Comparison of ENCODE assay signal across 12 cellular contexts in genomic region chr9:111909444-111909843, GRCh38. TPM values are rescaled to one million over a fixed set of nuclear protein-coding genes. Genes with fewer than 3 reads are reported as not detected.
DNase-seq lines count a peak whose midpoint lies in the region; ATAC-seq and TF ChIP-seq lines count a peak whose summit lies in the region.
"Had no signal": no experiment of that assay in that cellular context is flagged by ENCODE, and none has a peak within 500 bp of the region (broad histone marks: within the 10 kb centered on the region; RNA-seq: fewer than 3 reads in every experiment).

No MANE protein-coding gene starts in this region.

- H3K36me3 Mint-ChIP-seq in CD8-positive, alpha-beta memory T cell: peaks cover 0 to 7% (median 6%) of the 10 kb centered on the region in 3 donors
- peaks cover 4% of the 10 kb centered on the region for H3K36me3 Mint-ChIP-seq in mesothelial cell of epicardium

- DNase-seq in CD8-positive, alpha-beta memory T cell: no peak
- DNase-seq in LHCN-M2 (ENCODE audit: low read depth): peak; percentile 30
- no peak for DNase-seq in mesothelial cell of epicardium (ENCODE audit: low spot score in 2 of 2, unreplicated experiment in 2 of 2)
- DNase-seq in germinal center (ENCODE audit: low spot score): no peak
- DNase-seq in ureter (ENCODE audit: low spot score): no peak
- no peak for DNase-seq in UCSD-AML1 (lab: John Stamatoyannopoulos, UW; ENCODE audit: unreplicated experiment)
- DNase-seq: head of caudate nucleus; NCI-H2029; stimulated activated CD4-positive, alpha-beta T cell treated with anti-CD3 and anti-CD28 coated beads, Interleukin-2, amount 100 ng/mL, for 24 hours had no signal

- no peaks in the 10 kb centered on the region for H3K9me3 ChIP-seq in CD8-positive, alpha-beta memory T cell (ENCODE audit: low read length)
- H3K9me3 ChIP-seq: thoracic aorta had no signal

- H3K4me1 ChIP-seq in CD8-positive, alpha-beta memory T cell (ENCODE audit: insufficient read depth, low read length): peaks cover 74% of the 10 kb centered on the region

- H3K4me3 ChIP-seq in CD8-positive, alpha-beta memory T cell (ENCODE audit: low read length): no peak overlapping the region
- H3K4me3 ChIP-seq: thoracic aorta had no signal

- POLR2A ChIA-PET in CD8-positive, alpha-beta memory T cell (lab: Charles Lee): interaction anchor here (0.6 kb wide), 2 partner anchors 15 to 139 kb away, joined by 3 to 4 read pairs; no protein-coding TSS in a partner anchor

- peaks cover 6% of the 10 kb centered on the region for H3K36me3 ChIP-seq in CD8-positive, alpha-beta memory T cell (ENCODE audit: insufficient read depth, low read length)
- H3K36me3 ChIP-seq: thoracic aorta had no signal

- H3K4me1 Mint-ChIP-seq in CD8-positive, alpha-beta memory T cell: peaks cover 81 to 99% (median 98%) of the 10 kb centered on the region in 3 donors
- peaks cover 19% of the 10 kb centered on the region for H3K4me1 Mint-ChIP-seq in mesothelial cell of epicardium

- no peaks in the 10 kb centered on the region for H3K9me3 Mint-ChIP-seq in CD8-positive, alpha-beta memory T cell
- H3K9me3 Mint-ChIP-seq in mesothelial cell of epicardium: no peaks in the 10 kb centered on the region

- CTCF ChIA-PET in CD8-positive, alpha-beta memory T cell (lab: Charles Lee): interaction anchor here (1.0 to 1.4 kb wide), 2 partner anchors 14 to 166 kb away, joined by 3 read pairs; no protein-coding TSS in a partner anchor

- H3K27me3 ChIP-seq in CD8-positive, alpha-beta memory T cell (ENCODE audit: insufficient read depth, low read length, poor library complexity, severe bottlenecking): no peaks in the 10 kb centered on the region

- ATAC-seq in GM21717 (IDR thresholded peaks at IDR 0.05; ENCODE audit: unreplicated experiment): peak; percentile 42
- ATAC-seq in GM18520 (IDR thresholded peaks at IDR 0.05; ENCODE audit: unreplicated experiment): no peak

- peak overlapping the region in 4 of 7 donors; percentile 20 to 54 (median 32) for H3K4me3 Mint-ChIP-seq in CD8-positive, alpha-beta memory T cell
- H3K4me3 Mint-ChIP-seq in mesothelial cell of epicardium: no peak overlapping the region

- TF ChIP-seq CTCF in mesothelial cell of epicardium (IDR thresholded peaks at IDR 0.05; ENCODE audit: unreplicated experiment): no peak

- H3K27me3 Mint-ChIP-seq in CD8-positive, alpha-beta memory T cell: no peaks in the 10 kb centered on the region
- H3K27me3 Mint-ChIP-seq in mesothelial cell of epicardium (ENCODE audit: low read depth): no peaks in the 10 kb centered on the region

- peak overlapping the region in 6 of 8 donors; percentile 2 to 78 (median 44) for H3K27ac Mint-ChIP-seq in CD8-positive, alpha-beta memory T cell
- H3K27ac Mint-ChIP-seq in mesothelial cell of epicardium: peak overlapping the region; percentile 58

- H3K27ac ChIP-seq in CD8-positive, alpha-beta memory T cell (ENCODE audit: low read depth, low read length): no peak overlapping the region
- H3K27ac ChIP-seq: thoracic aorta had no signal

RNA-seq across cellular contexts. Expression of gene UGCG, which starts 12.8 kb away (rescaled TPM):
- total RNA-seq in CD8-positive, alpha-beta memory T cell: 10 to 100 TPM; 20.4 to 23.2 TPM
- polyA plus RNA-seq in CD8-positive, alpha-beta memory T cell: 13.1 TPM
- total RNA-seq in LHCN-M2 (2014; rRNA removed) (161 and 172 TPM in 2 replicates), mesothelial cell of epicardium (27.0 to 29.8 TPM (median 27.4 TPM) in 3 replicates), ureter (52.1 TPM)
- polyA plus RNA-seq in LHCN-M2 (2012): 66.9 TPM
